ENCODE assay signal across 9 cellular contexts in the genomic region with DNA sequence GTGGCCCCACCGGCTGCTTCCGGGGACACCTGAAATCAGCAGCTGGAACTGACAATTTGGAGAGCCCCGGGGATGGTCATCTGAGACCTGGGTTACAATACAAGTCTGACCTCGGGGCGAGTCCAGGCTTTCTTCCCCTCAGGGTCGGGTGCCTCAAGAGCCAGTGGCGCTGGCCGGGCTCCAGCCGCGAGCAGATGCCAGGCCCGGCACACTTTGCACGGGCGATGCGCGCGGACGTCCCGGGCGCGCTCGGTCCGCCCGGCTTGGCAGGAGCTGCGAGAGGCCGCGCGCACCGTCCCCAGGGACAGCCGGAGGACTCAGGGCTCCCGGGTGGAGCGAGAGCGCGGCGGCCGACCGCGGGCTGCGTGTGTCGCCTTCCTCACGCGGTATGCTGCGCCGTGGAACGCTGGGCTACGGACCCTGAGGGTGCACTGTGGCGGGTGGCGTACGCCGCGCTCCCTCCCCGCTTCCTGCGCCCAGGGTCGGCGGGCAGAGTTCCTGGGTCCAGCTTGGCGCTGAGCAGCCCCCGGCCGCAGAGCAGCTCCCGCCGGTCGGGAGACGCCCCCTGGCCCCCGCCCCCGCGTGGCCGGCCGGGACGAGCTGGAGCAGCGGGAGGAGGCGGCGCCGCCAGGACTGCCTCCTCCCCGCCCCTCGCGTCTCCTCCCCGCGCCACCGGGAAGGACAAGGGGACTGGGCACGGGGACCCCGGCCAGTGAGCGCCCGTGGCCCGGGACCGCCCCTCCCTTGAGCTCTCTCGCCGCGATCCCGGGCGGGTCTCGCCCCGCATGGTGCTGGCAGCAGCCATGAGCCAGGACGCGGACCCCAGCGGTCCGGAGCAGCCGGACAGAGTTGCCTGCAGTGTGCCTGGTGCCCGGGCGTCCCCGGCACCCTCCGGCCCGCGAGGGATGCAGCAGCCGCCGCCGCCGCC. TPM values are rescaled to one million over a fixed set of nuclear protein-coding genes. Genes with fewer than 3 reads are reported as not detected.
DNase-seq lines count a peak whose midpoint lies in the region; ATAC-seq, FAIRE-seq and TF ChIP-seq lines count a peak whose summit lies in the region.
"Had no signal": no experiment of that assay in that cellular context is flagged by ENCODE, and none has a peak within 500 bp of the region (broad histone marks: within the 10 kb centered on the region; RNA-seq: fewer than 3 reads in every experiment).

A gene (plus strand): TSS at position 667 of the 928 bp plus-strand sequence. CDS start 119 bp downstream, at position 786.

- POLR2A ChIA-PET in MCF 10A (lab: Yijun Ruan, JAX), result no interaction called here

- no peaks in the 10 kb centered on the region for H3K9me1 ChIP-seq in keratinocyte (ENCODE audit: control insufficient read depth, extremely low read depth, insufficient read depth, low read length)

- intact Hi-C loops in MCF 10A (cut with micrococcal nuclease), result no loop called here

- H3K36me3 ChIP-seq in keratinocyte (ENCODE audit: control insufficient read depth in 2 of 2, extremely low read depth in 1 of 2, insufficient read depth in 2 of 2, low read length in 2 of 2), result no peaks in the 10 kb centered on the region

- no peak for TF ChIP-seq CTCF in MCF 10A (IDR thresholded peaks at IDR 0.05; ENCODE audit: unreplicated experiment)
- no peak for TF ChIP-seq CTCF in keratinocyte (optimal IDR thresholded peaks at IDR 0.05 in 1 of 3, IDR thresholded peaks at IDR 0.05 in 1 of 3, conservative IDR thresholded peaks at IDR 0.05 in 1 of 3; ENCODE audit: extremely low read depth in 1 of 3, insufficient read depth in 2 of 3, low read length in 3 of 3)

- CTCF ChIA-PET in MCF 10A (lab: Yijun Ruan, JAX), result interaction anchor here (0.6 to 1.3 kb wide), 3 partner anchors 28 to 336 kb away, joined by 3 to 5 read pairs (median 4); no protein-coding TSS in a partner anchor

- no peak for FAIRE-seq in keratinocyte (lab: Jason Lieb, UNC)
- FAIRE-seq: GM18507 had no signal

- H3K27ac Mint-ChIP-seq in MCF 10A (ENCODE audit: low read depth, unreplicated experiment), result no peak within 1 kb of the TSS
- H3K27ac Mint-ChIP-seq in stimulated activated effector memory CD8-positive, alpha-beta T cell treated with anti-CD3 and anti-CD28 coated beads, Interleukin-12 subunit alpha, Interleukin-12 subunit beta, amount 100 ng/mL, for 72 hours, result no peak within 1 kb of the TSS

- H3K9me3 Mint-ChIP-seq in MCF 10A (ENCODE audit: unreplicated experiment), result no peaks in the 10 kb centered on the region
- no peaks in the 10 kb centered on the region for H3K9me3 Mint-ChIP-seq in stimulated activated effector memory CD8-positive, alpha-beta T cell treated with anti-CD3 and anti-CD28 coated beads, Interleukin-12 subunit alpha, Interleukin-12 subunit beta, amount 100 ng/mL, for 72 hours

- H4K20me1 ChIP-seq in keratinocyte (ENCODE audit: control insufficient read depth, extremely low read depth, insufficient read depth, low read length), result no peaks in the 10 kb centered on the region

- peak within 1 kb of the TSS; percentile 37 to 64 (median 59) for H3K4me3 ChIP-seq in keratinocyte (ENCODE audit: control insufficient read depth in 2 of 3, extremely low read depth in 1 of 3, insufficient read depth in 2 of 3, low read depth in 1 of 3, low read length in 3 of 3)

- H3K4me2 ChIP-seq in keratinocyte (ENCODE audit: control insufficient read depth, extremely low read depth, insufficient read depth, low read depth, low read length), result peak within 1 kb of the TSS; percentile 84

- H3K27me3 Mint-ChIP-seq in MCF 10A (ENCODE audit: insufficient read depth, unreplicated experiment), result peaks cover 42% of the 10 kb centered on the region

- peak; percentile 63 for ATAC-seq in stimulated activated effector memory CD8-positive, alpha-beta T cell treated with anti-CD3 and anti-CD28 coated beads, Interleukin-12 subunit alpha, Interleukin-12 subunit beta, amount 100 ng/mL, for 72 hours

- no peak within 1 kb of the TSS for H3K27ac ChIP-seq in keratinocyte (ENCODE audit: control insufficient read depth, insufficient read depth, low read length)

- H3K4me3 Mint-ChIP-seq in MCF 10A (ENCODE audit: unreplicated experiment), result peak within 1 kb of the TSS; percentile 58
- peak within 1 kb of the TSS; percentile 75 for H3K4me3 Mint-ChIP-seq in stimulated activated effector memory CD8-positive, alpha-beta T cell treated with anti-CD3 and anti-CD28 coated beads, Interleukin-12 subunit alpha, Interleukin-12 subunit beta, amount 100 ng/mL, for 72 hours

- H3K36me3 Mint-ChIP-seq in MCF 10A (ENCODE audit: insufficient read depth, unreplicated experiment), result no peaks in the 10 kb centered on the region
- no peaks in the 10 kb centered on the region for H3K36me3 Mint-ChIP-seq in stimulated activated effector memory CD8-positive, alpha-beta T cell treated with anti-CD3 and anti-CD28 coated beads, Interleukin-12 subunit alpha, Interleukin-12 subunit beta, amount 100 ng/mL, for 72 hours

- H3K79me2 ChIP-seq in keratinocyte (ENCODE audit: control insufficient read depth, insufficient read depth, low read length), result no peaks in the 10 kb centered on the region

- H3K27me3 ChIP-seq in keratinocyte (ENCODE audit: control insufficient read depth, extremely low read depth, insufficient read depth, low read length), result peaks cover 34% of the 10 kb centered on the region

- peak; percentile 12 for DNase-seq in stimulated activated CD4-positive, alpha-beta T cell treated with anti-CD3 and anti-CD28 coated beads, Interleukin-12 subunit alpha, Interleukin-12 subunit beta, amount 100 ng/mL, for 4 hours
- DNase-seq in stimulated activated CD4-positive, alpha-beta T cell treated with anti-CD3 and anti-CD28 coated beads, Interleukin-4, amount 100 ng/mL, for 24 hours, result no peak
- DNase-seq in MCF 10A (ENCODE audit: unreplicated experiment) (no peak), keratinocyte (ENCODE audit: low read depth, low spot score) (no peak), SIG-M5 treated with dmso at 0.1 percent for 504 hours (lab: John Stamatoyannopoulos, UW; ENCODE audit: unreplicated experiment) (no peak), HPDE6-E6E7 (ENCODE audit: extremely low spot score) (no peak)
- DNase-seq in stimulated activated effector memory CD8-positive, alpha-beta T cell treated with anti-CD3 and anti-CD28 coated beads, Interleukin-12 subunit alpha, Interleukin-12 subunit beta, amount 100 ng/mL, for 72 hours (ENCODE audit: low spot score in 2 of 2), result peak; percentile 4 to 61

- peaks cover 15% of the 10 kb centered on the region for H3K4me1 Mint-ChIP-seq in MCF 10A (ENCODE audit: insufficient read depth, unreplicated experiment)
- H3K4me1 Mint-ChIP-seq in stimulated activated effector memory CD8-positive, alpha-beta T cell treated with anti-CD3 and anti-CD28 coated beads, Interleukin-12 subunit alpha, Interleukin-12 subunit beta, amount 100 ng/mL, for 72 hours, result peaks cover 25% of the 10 kb centered on the region

- no peak within 1 kb of the TSS for H3K9ac ChIP-seq in keratinocyte (ENCODE audit: control insufficient read depth, extremely low read depth, insufficient read depth, low read length)

- BruUV-seq in MCF 10A (replicated peaks; lab: Mats Ljungman, UMichigan), result no TSS peak

- H3K4me1 ChIP-seq in keratinocyte (ENCODE audit: control insufficient read depth, extremely low read depth, insufficient read depth, low read length), result peaks cover 7% of the 10 kb centered on the region

- dilution Hi-C loops in keratinocyte (cut with MboI; ENCODE audit: extremely low pct_ligation_motif_present, low sequenced_read_pairs), result no loop called here

- no peaks in the 10 kb centered on the region for H3K9me3 ChIP-seq in keratinocyte (ENCODE audit: control insufficient read depth, low read depth, low read length)

- H2AFZ ChIP-seq in keratinocyte (ENCODE audit: control insufficient read depth, low read length), result peak within 1 kb of the TSS; percentile 68

TF ChIP-seq in PFSK-1, 5 proteins besides CTCF, POLR2A, EP300 and RAD21:
- TF ChIP-seq FOXP2 (optimal IDR thresholded peaks at IDR 0.05; ENCODE audit: borderline replicate concordance, extremely low read depth, extremely low read length, insufficient read depth), result peak; percentile 42
- TF ChIP-seq, protein P1, sequence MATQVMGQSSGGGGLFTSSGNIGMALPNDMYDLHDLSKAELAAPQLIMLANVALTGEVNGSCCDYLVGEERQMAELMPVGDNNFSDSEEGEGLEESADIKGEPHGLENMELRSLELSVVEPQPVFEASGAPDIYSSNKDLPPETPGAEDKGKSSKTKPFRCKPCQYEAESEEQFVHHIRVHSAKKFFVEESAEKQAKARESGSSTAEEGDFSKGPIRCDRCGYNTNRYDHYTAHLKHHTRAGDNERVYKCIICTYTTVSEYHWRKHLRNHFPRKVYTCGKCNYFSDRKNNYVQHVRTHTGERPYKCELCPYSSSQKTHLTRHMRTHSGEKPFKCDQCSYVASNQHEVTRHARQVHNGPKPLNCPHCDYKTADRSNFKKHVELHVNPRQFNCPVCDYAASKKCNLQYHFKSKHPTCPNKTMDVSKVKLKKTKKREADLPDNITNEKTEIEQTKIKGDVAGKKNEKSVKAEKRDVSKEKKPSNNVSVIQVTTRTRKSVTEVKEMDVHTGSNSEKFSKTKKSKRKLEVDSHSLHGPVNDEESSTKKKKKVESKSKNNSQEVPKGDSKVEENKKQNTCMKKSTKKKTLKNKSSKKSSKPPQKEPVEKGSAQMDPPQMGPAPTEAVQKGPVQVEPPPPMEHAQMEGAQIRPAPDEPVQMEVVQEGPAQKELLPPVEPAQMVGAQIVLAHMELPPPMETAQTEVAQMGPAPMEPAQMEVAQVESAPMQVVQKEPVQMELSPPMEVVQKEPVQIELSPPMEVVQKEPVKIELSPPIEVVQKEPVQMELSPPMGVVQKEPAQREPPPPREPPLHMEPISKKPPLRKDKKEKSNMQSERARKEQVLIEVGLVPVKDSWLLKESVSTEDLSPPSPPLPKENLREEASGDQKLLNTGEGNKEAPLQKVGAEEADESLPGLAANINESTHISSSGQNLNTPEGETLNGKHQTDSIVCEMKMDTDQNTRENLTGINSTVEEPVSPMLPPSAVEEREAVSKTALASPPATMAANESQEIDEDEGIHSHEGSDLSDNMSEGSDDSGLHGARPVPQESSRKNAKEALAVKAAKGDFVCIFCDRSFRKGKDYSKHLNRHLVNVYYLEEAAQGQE (IDR thresholded peaks at IDR 0.05; ENCODE audit: insufficient read depth in 1 of 2, low read depth in 2 of 2, low read length in 2 of 2), result no peak

RNA-seq across cellular contexts. Expression of the gene that starts here (rescaled TPM):
- 3.0 TPM for polyA plus RNA-seq in PFSK-1 (2012; ENCODE audit: insufficient read length, low read depth)
- total RNA-seq in MCF 10A (2022), result not detected in 2 replicates
- 0.01 to 0.04 TPM (median 0.01 TPM) in 3 replicates for polyA plus RNA-seq in keratinocyte
- polyA plus RNA-seq in keratinocyte (2011; ENCODE audit: low read depth), result not detected
- polyA plus RNA-seq in keratinocyte (2011; cell fraction: cytosol; rRNA removed), result 0.01 TPM in 1 of 2 replicates, not detected in the other
- 0.08 and 0.15 TPM in 2 replicates for polyA plus RNA-seq in keratinocyte (2011; cell fraction: nucleus; rRNA removed)
- 0.02 TPM in 1 of 2 replicates, not detected in the other for polyA plus RNA-seq in keratinocyte (2012; ENCODE audit: low replicate concordance)
- polyA minus RNA-seq in keratinocyte, result not detected in 3 replicates
- not detected for polyA minus RNA-seq in keratinocyte (2011; cell fraction: cytosol; rRNA and poly(A)+ RNA removed)
- polyA minus RNA-seq in keratinocyte (2011; cell fraction: nucleus; rRNA and poly(A)+ RNA removed), result not detected in 2 replicates

Comparison
In these comparisons a context has a peak if more than half of its experiments do, and no peak if none do; other contexts are left out.
1. DNase-seq: peak in stimulated activated CD4-positive, alpha-beta T cell treated with anti-CD3 and anti-CD28 coated beads, Interleukin-12 subunit alpha, Interleukin-12 subunit beta, amount 100 ng/mL, for 4 hours (single experiment) and stimulated activated effector memory CD8-positive, alpha-beta T cell treated with anti-CD3 and anti-CD28 coated beads, Interleukin-12 subunit alpha, Interleukin-12 subunit beta, amount 100 ng/mL, for 72 hours (2 of 2); none in stimulated activated CD4-positive, alpha-beta T cell treated with anti-CD3 and anti-CD28 coated beads, Interleukin-4, amount 100 ng/mL, for 24 hours (single experiment), MCF 10A (single experiment), keratinocyte (single experiment), SIG-M5 treated with dmso at 0.1 percent for 504 hours (single experiment) and HPDE6-E6E7 (single experiment).